30 cellular contexts compared by ENCODE assay signal in the genomic region with DNA sequence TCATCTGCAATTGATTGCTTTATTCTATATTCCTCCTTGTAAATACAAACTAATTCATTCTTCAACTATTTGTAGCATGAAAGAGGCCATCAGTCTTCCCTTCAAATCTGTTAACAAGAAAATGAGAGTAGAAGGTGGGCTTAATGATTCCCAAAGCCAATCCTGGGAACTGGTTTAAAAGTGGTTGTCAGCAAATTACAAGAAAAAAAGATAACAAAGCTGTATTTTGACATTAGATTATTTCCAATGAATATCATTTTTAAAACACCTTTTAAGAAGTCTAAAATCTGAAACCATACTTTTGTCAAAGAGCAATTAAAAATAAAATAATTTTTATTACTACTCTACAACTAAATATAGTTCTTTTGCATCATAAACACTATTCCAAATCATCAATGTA.
DNase-seq lines count a peak whose midpoint lies in the region; ATAC-seq, FAIRE-seq and TF ChIP-seq lines count a peak whose summit lies in the region.
"Had no signal": no experiment of that assay in that cellular context is flagged by ENCODE, and none has a peak within 500 bp of the region (broad histone marks: within the 10 kb centered on the region; RNA-seq: fewer than 3 reads in every experiment).

No MANE protein-coding gene starts in this region.

- H3K9me3 Mint-ChIP-seq in HFFc6, result no peaks in the 10 kb centered on the region
- no peaks in the 10 kb centered on the region for H3K9me3 Mint-ChIP-seq in astrocyte (ENCODE audit: unreplicated experiment)
- H3K9me3 Mint-ChIP-seq in activated CD8-positive, alpha-beta memory T cell treated with anti-CD3 and anti-CD28 coated beads, Interleukin-2, amount 10 ng/mL, durations not matched to agents 7 days and 5 days (ENCODE audit: low read depth), result no peaks in the 10 kb centered on the region
- no peaks in the 10 kb centered on the region for H3K9me3 Mint-ChIP-seq in CD8-positive, alpha-beta memory T cell
- H3K9me3 Mint-ChIP-seq: activated B cell treated with CpG ODN at 0.5 μM for 24 hours; activated T-cell treated with anti-CD3 and anti-CD28 coated beads, Interleukin-2, amount 50 U/mL, for 4 hours; H9; IgD-negative memory B cell; immature natural killer cell; stimulated activated naive CD8-positive, alpha-beta T cell treated with anti-CD3 and anti-CD28 coated beads, Interleukin-15, Interleukin-2, amounts not matched to agents 100 ng/mL and 50 ng/mL, for 24 hours had no signal

- H3K4me3 Mint-ChIP-seq in HFFc6 (peak overlapping the region; percentile 69), astrocyte (ENCODE audit: unreplicated experiment) (no peak overlapping the region)
- no peak overlapping the region for H3K4me3 Mint-ChIP-seq in activated CD8-positive, alpha-beta memory T cell treated with anti-CD3 and anti-CD28 coated beads, Interleukin-2, amount 10 ng/mL, durations not matched to agents 7 days and 5 days
- H3K4me3 Mint-ChIP-seq in CD8-positive, alpha-beta memory T cell, result no peak overlapping the region
- H3K4me3 Mint-ChIP-seq: activated B cell treated with CpG ODN at 0.5 μM for 24 hours; activated T-cell treated with anti-CD3 and anti-CD28 coated beads, Interleukin-2, amount 50 U/mL, for 4 hours; H9; IgD-negative memory B cell; immature natural killer cell; stimulated activated naive CD8-positive, alpha-beta T cell treated with anti-CD3 and anti-CD28 coated beads, Interleukin-15, Interleukin-2, amounts not matched to agents 100 ng/mL and 50 ng/mL, for 24 hours had no signal

- H3K4me2 ChIP-seq in A549 (no peak overlapping the region), astrocyte (ENCODE audit: low read length) (peak overlapping the region; percentile 79)

- H3K27ac Mint-ChIP-seq in HFFc6, result peak overlapping the region; percentile 62
- no peak overlapping the region for H3K27ac Mint-ChIP-seq in astrocyte (ENCODE audit: unreplicated experiment)
- H3K27ac Mint-ChIP-seq in activated CD8-positive, alpha-beta memory T cell treated with anti-CD3 and anti-CD28 coated beads, Interleukin-2, amount 10 ng/mL, durations not matched to agents 7 days and 5 days, result no peak overlapping the region
- no peak overlapping the region for H3K27ac Mint-ChIP-seq in CD8-positive, alpha-beta memory T cell
- H3K27ac Mint-ChIP-seq: activated B cell treated with CpG ODN at 0.5 μM for 24 hours; H9; IgD-negative memory B cell; immature natural killer cell; stimulated activated naive CD8-positive, alpha-beta T cell treated with anti-CD3 and anti-CD28 coated beads, Interleukin-15, Interleukin-2, amounts not matched to agents 100 ng/mL and 50 ng/mL, for 24 hours had no signal

- TF ChIP-seq CTCF in A549 (IDR thresholded peaks at IDR 0.05), result no peak
- no peak for TF ChIP-seq CTCF in HFFc6 (IDR thresholded peaks at IDR 0.05)
- no peak for TF ChIP-seq CTCF in astrocyte (IDR thresholded peaks at IDR 0.05; ENCODE audit: insufficient read depth, low read depth, low read length)
- TF ChIP-seq CTCF in WERI-Rb-1 (IDR thresholded peaks at IDR 0.05; ENCODE audit: low read depth, low read length), result no peak

- TF ChIP-seq EP300 in A549 (IDR thresholded peaks at IDR 0.05), result no peak

- FAIRE-seq in A549 (lab: Jason Lieb, UNC) (no peak), astrocyte (lab: Jason Lieb, UNC) (no peak), islet of Langerhans (lab: Jason Lieb, UNC) (peak; percentile 93)
- FAIRE-seq: GM12891 had no signal

- H3K4me3 ChIP-seq in A549, result no peak overlapping the region
- H3K4me3 ChIP-seq in astrocyte (ENCODE audit: insufficient read depth, low read depth, low read length), result no peak overlapping the region
- H3K4me3 ChIP-seq in WERI-Rb-1 (ENCODE audit: low read depth, low read length), result no peak overlapping the region
- no peak overlapping the region for H3K4me3 ChIP-seq in CD8-positive, alpha-beta memory T cell (ENCODE audit: low read length)
- H3K4me3 ChIP-seq: body of pancreas, left lung, pancreas, spleen, thoracic aorta, uterus had no signal

- no peak for ATAC-seq in A549
- no peak for ATAC-seq in activated CD8-positive, alpha-beta memory T cell treated with anti-CD3 and anti-CD28 coated beads, Interleukin-2, amount 10 ng/mL, durations not matched to agents 7 days and 5 days
- ATAC-seq: activated T-cell treated with anti-CD3 and anti-CD28 coated beads, Interleukin-2, amount 50 U/mL, for 4 hours; body of pancreas; left lung; pancreas had no signal

- H3K4me1 ChIP-seq in A549 (peaks cover 7% of the 10 kb centered on the region; the same call in 1 of the 3 replicates), astrocyte (ENCODE audit: insufficient read depth, low read length) (peaks cover 10% of the 10 kb centered on the region)
- no peaks in the 10 kb centered on the region for H3K4me1 ChIP-seq in CD8-positive, alpha-beta memory T cell (ENCODE audit: insufficient read depth, low read length)
- H3K4me1 ChIP-seq: BE2C, left lung had no signal

- H3K27me3 Mint-ChIP-seq in HFFc6 (ENCODE audit: insufficient read depth), result no peaks in the 10 kb centered on the region
- H3K27me3 Mint-ChIP-seq in astrocyte (ENCODE audit: low read depth, unreplicated experiment), result no peaks in the 10 kb centered on the region
- H3K27me3 Mint-ChIP-seq in activated CD8-positive, alpha-beta memory T cell treated with anti-CD3 and anti-CD28 coated beads, Interleukin-2, amount 10 ng/mL, durations not matched to agents 7 days and 5 days, result no peaks in the 10 kb centered on the region
- H3K27me3 Mint-ChIP-seq in CD8-positive, alpha-beta memory T cell, result no peaks in the 10 kb centered on the region
- H3K27me3 Mint-ChIP-seq: activated B cell treated with CpG ODN at 0.5 μM for 24 hours; IgD-negative memory B cell; stimulated activated naive CD8-positive, alpha-beta T cell treated with anti-CD3 and anti-CD28 coated beads, Interleukin-15, Interleukin-2, amounts not matched to agents 100 ng/mL and 50 ng/mL, for 24 hours had no signal

- CTCF ChIA-PET in A549 (lab: Yijun Ruan, JAX), result no interaction called here
- CTCF ChIA-PET in activated CD8-positive, alpha-beta memory T cell treated with anti-CD3 and anti-CD28 coated beads, Interleukin-2, amount 10 ng/mL, durations not matched to agents 7 days and 5 days (lab: Charles Lee), result no interaction called here
- CTCF ChIA-PET in CD8-positive, alpha-beta memory T cell (lab: Charles Lee), result no interaction called here

- H3K79me2 ChIP-seq in astrocyte (ENCODE audit: insufficient read depth, low read length), result no peaks in the 10 kb centered on the region

- no peak overlapping the region for H2AFZ ChIP-seq in astrocyte (ENCODE audit: low read depth, low read length)

- peaks cover 45% of the 10 kb centered on the region for H3K4me1 Mint-ChIP-seq in HFFc6 (ENCODE audit: low read depth)
- H3K4me1 Mint-ChIP-seq in astrocyte (ENCODE audit: low read depth, unreplicated experiment), result peaks cover 24% of the 10 kb centered on the region
- no peaks in the 10 kb centered on the region for H3K4me1 Mint-ChIP-seq in activated CD8-positive, alpha-beta memory T cell treated with anti-CD3 and anti-CD28 coated beads, Interleukin-2, amount 10 ng/mL, durations not matched to agents 7 days and 5 days
- H3K4me1 Mint-ChIP-seq in CD8-positive, alpha-beta memory T cell, result peaks cover 13 to 22% (median 18%) of the 10 kb centered on the region in 3 donors
- H3K4me1 Mint-ChIP-seq: activated B cell treated with CpG ODN at 0.5 μM for 24 hours had no signal

- H3K27ac ChIP-seq in A549 (no peak overlapping the region), astrocyte (ENCODE audit: low read depth, low read length) (peak overlapping the region; percentile 68), WERI-Rb-1 (no peak overlapping the region)
- H3K27ac ChIP-seq in CD8-positive, alpha-beta memory T cell (ENCODE audit: low read depth, low read length), result no peak overlapping the region
- H3K27ac ChIP-seq: body of pancreas, pancreas, spleen, thoracic aorta had no signal

- peaks cover 7% of the 10 kb centered on the region; the same call in 1 of the 2 replicates for H3K36me3 Mint-ChIP-seq in HFFc6 (ENCODE audit: low read depth)
- H3K36me3 Mint-ChIP-seq in astrocyte (ENCODE audit: low read depth, unreplicated experiment), result peaks cover 1% of the 10 kb centered on the region
- H3K36me3 Mint-ChIP-seq in activated CD8-positive, alpha-beta memory T cell treated with anti-CD3 and anti-CD28 coated beads, Interleukin-2, amount 10 ng/mL, durations not matched to agents 7 days and 5 days, result peaks cover 2% of the 10 kb centered on the region
- peaks cover 8 to 31% (median 10%) of the 10 kb centered on the region in 3 donors for H3K36me3 Mint-ChIP-seq in CD8-positive, alpha-beta memory T cell

- no peak for TF ChIP-seq POLR2A in A549 (IDR thresholded peaks at IDR 0.05; ENCODE audit: low read length)
- no peak for TF ChIP-seq POLR2A in erythroblast (IDR thresholded peaks at IDR 0.05; ENCODE audit: low read length)

- H3K9ac ChIP-seq in astrocyte (ENCODE audit: low read length), result no peak overlapping the region

- H3K27me3 ChIP-seq in astrocyte (ENCODE audit: insufficient read depth, low read length) (no peaks in the 10 kb centered on the region), WERI-Rb-1 (ENCODE audit: insufficient read depth, low read depth, severe bottlenecking) (no peaks in the 10 kb centered on the region)
- no peaks in the 10 kb centered on the region for H3K27me3 ChIP-seq in CD8-positive, alpha-beta memory T cell (ENCODE audit: insufficient read depth, low read length, poor library complexity, severe bottlenecking)
- H3K27me3 ChIP-seq: BE2C, body of pancreas, left lung, pancreas, spleen, uterus had no signal

- TF ChIP-seq RAD21 in A549 (conservative IDR thresholded peaks at IDR 0.05 in 1 of 2, IDR thresholded peaks at IDR 0.05 in 1 of 2), result no peak

- H4K20me1 ChIP-seq in astrocyte (ENCODE audit: insufficient read depth, low read length), result no peaks in the 10 kb centered on the region

- no peak for DNase-seq in A549 (ENCODE audit: low read depth in 1 of 2, low spot score in 1 of 2)
- no peak for DNase-seq in HFFc6
- no peak for DNase-seq in astrocyte (ENCODE audit: low read depth)
- no peak for DNase-seq in erythroblast (lab: John Stamatoyannopoulos, UW)
- DNase-seq in WERI-Rb-1, result no peak
- DNase-seq in activated CD8-positive, alpha-beta memory T cell treated with anti-CD3 and anti-CD28 coated beads, Interleukin-2, amount 10 ng/mL, durations not matched to agents 7 days and 5 days, result no peak
- DNase-seq in CD8-positive, alpha-beta memory T cell, result no peak
- DNase-seq: activated B cell treated with CpG ODN at 0.5 μM for 24 hours; activated CD4-positive, alpha-beta T cell treated with anti-CD3 and anti-CD28 coated beads, Interleukin-2, amount 50 U/mL, for 1 hour; activated gamma-delta T cell treated with Interleukin-2 at 50 U/mL for 16 hours; activated T-cell treated with anti-CD3 and anti-CD28 coated beads, Interleukin-2, amount 50 U/mL, for 4 hours; BE2C; body of pancreas; H9; immature natural killer cell; left lung; NCI-H1092; NCI-H1694 treated with DMSO at 0.1 percent for 48 hours; NCI-H446 treated with DMSO at 0.1 percent for 48 hours; NCI-H774; pancreas; spleen; stimulated activated CD4-positive, alpha-beta T cell treated with anti-CD3 and anti-CD28 coated beads, Interleukin-2, amount 100 ng/mL, for 24 hours; T-helper 1 cell; uterus had no signal

- H3K9me3 ChIP-seq in A549, result no peaks in the 10 kb centered on the region
- no peaks in the 10 kb centered on the region for H3K9me3 ChIP-seq in astrocyte (ENCODE audit: insufficient read depth, low read depth, low read length)
- H3K9me3 ChIP-seq in WERI-Rb-1 (ENCODE audit: severe bottlenecking), result no peaks in the 10 kb centered on the region
- no peaks in the 10 kb centered on the region for H3K9me3 ChIP-seq in CD8-positive, alpha-beta memory T cell (ENCODE audit: low read length)
- H3K9me3 ChIP-seq: BE2C, body of pancreas, left lung, pancreas, spleen, thoracic aorta, uterus had no signal

- H3K36me3 ChIP-seq in astrocyte (ENCODE audit: insufficient read depth, low read length), result no peaks in the 10 kb centered on the region
- no peaks in the 10 kb centered on the region for H3K36me3 ChIP-seq in WERI-Rb-1
- peaks cover 4% of the 10 kb centered on the region for H3K36me3 ChIP-seq in CD8-positive, alpha-beta memory T cell (ENCODE audit: insufficient read depth, low read length)
- H3K36me3 ChIP-seq: BE2C, left lung, pancreas, thoracic aorta, uterus had no signal

- POLR2A ChIA-PET in A549 (lab: Yijun Ruan, JAX), result no interaction called here
- POLR2A ChIA-PET in CD8-positive, alpha-beta memory T cell (lab: Charles Lee), result no interaction called here
